1 cellular context compared by ENCODE assay signal in the genomic region with DNA sequence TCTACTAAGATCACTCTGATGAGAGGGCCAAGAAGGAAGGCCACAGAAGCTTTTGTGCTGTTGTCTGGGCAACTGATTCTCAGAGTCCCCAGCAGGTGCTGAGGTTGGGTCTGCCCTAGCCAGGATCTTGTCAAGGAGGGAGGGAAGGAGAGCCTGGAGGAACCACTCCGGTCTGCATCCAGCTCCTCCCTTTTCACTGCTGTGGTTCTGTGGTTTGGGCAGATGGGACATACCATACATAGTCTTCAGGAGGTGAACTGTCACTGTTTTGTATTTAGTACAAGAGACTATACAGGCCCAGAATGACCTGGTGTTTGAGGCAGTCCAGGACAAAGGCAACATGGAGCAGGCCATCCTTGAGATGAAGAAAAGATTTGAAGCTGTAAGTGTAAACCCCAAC.
TF ChIP-seq lines count a peak whose summit lies in the region.

No MANE protein-coding gene starts in this region.

TF ChIP-seq in SK-N-SH treated with all-trans-retinoic acid at 6 μM for 48 hours, 23 proteins besides CTCF, POLR2A, EP300 and RAD21 (continued from another document):
- TF ChIP-seq, protein P1, sequence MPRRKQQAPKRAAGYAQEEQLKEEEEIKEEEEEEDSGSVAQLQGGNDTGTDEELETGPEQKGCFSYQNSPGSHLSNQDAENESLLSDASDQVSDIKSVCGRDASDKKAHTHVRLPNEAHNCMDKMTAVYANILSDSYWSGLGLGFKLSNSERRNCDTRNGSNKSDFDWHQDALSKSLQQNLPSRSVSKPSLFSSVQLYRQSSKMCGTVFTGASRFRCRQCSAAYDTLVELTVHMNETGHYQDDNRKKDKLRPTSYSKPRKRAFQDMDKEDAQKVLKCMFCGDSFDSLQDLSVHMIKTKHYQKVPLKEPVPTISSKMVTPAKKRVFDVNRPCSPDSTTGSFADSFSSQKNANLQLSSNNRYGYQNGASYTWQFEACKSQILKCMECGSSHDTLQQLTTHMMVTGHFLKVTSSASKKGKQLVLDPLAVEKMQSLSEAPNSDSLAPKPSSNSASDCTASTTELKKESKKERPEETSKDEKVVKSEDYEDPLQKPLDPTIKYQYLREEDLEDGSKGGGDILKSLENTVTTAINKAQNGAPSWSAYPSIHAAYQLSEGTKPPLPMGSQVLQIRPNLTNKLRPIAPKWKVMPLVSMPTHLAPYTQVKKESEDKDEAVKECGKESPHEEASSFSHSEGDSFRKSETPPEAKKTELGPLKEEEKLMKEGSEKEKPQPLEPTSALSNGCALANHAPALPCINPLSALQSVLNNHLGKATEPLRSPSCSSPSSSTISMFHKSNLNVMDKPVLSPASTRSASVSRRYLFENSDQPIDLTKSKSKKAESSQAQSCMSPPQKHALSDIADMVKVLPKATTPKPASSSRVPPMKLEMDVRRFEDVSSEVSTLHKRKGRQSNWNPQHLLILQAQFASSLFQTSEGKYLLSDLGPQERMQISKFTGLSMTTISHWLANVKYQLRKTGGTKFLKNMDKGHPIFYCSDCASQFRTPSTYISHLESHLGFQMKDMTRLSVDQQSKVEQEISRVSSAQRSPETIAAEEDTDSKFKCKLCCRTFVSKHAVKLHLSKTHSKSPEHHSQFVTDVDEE (CRISPR knock-in tag; IDR thresholded peaks at IDR 0.05) = no peak
- no peak for TF ChIP-seq ARNTL (CRISPR knock-in tag; IDR thresholded peaks at IDR 0.05; ENCODE audit: borderline replicate concordance, low read depth)
TF ChIP-seq in SK-N-SH treated with all-trans-retinoic acid at 6 μM for 48 hours: peak in this region for 0.
